2 cellular contexts compared by ENCODE assay signal in the genomic region with DNA sequence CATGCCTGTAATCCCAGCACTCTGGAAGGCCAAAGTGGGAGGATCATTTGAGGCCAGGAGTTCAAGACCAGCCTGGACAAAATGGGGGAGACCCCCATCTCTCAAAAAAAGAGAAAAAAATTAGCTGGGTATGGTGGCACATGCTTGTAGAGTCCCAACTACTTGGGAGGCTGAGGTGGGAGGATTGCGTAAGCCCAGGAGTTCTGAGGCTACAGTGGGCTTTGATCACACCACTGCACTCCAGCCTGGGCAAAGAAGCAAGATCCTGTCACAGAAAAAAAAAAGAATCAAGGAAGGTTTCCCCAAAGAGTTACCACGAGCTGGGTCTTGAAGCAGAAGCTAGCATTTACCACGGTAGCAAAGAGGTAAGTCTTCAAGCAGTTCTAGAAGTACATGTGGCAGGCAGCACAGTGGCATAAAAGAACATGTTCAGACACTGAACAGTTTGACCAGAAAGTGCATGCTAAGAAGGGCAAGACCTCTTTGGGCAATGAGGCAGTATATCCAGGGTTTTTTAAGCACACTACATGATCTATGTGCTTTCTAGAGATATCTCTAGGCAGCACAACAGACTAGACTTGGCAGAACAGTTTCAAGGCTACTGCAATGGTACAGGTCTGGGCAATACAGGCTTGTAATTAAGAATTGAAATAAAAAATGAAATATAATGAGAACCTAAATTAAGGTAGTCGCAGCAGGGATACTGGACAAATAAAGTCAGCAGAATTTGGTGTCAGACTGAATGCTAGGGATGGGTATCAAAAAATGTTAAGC.
TF ChIP-seq lines count a peak whose summit lies in the region.

No MANE protein-coding gene starts in this region.

TF ChIP-seq in Ishikawa, 13 proteins besides CTCF, POLR2A, EP300 and RAD21:
- TF ChIP-seq, protein P1, sequence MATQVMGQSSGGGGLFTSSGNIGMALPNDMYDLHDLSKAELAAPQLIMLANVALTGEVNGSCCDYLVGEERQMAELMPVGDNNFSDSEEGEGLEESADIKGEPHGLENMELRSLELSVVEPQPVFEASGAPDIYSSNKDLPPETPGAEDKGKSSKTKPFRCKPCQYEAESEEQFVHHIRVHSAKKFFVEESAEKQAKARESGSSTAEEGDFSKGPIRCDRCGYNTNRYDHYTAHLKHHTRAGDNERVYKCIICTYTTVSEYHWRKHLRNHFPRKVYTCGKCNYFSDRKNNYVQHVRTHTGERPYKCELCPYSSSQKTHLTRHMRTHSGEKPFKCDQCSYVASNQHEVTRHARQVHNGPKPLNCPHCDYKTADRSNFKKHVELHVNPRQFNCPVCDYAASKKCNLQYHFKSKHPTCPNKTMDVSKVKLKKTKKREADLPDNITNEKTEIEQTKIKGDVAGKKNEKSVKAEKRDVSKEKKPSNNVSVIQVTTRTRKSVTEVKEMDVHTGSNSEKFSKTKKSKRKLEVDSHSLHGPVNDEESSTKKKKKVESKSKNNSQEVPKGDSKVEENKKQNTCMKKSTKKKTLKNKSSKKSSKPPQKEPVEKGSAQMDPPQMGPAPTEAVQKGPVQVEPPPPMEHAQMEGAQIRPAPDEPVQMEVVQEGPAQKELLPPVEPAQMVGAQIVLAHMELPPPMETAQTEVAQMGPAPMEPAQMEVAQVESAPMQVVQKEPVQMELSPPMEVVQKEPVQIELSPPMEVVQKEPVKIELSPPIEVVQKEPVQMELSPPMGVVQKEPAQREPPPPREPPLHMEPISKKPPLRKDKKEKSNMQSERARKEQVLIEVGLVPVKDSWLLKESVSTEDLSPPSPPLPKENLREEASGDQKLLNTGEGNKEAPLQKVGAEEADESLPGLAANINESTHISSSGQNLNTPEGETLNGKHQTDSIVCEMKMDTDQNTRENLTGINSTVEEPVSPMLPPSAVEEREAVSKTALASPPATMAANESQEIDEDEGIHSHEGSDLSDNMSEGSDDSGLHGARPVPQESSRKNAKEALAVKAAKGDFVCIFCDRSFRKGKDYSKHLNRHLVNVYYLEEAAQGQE (IDR thresholded peaks at IDR 0.05; ENCODE audit: low read depth): no peak
- peak; percentile 62; the same call in 1 of the 2 replicates for TF ChIP-seq CEBPB (IDR thresholded peaks at IDR 0.05)

TF ChIP-seq in K562, 482 proteins besides CTCF, POLR2A, EP300 and RAD21:
- TF ChIP-seq ZNF707 (CRISPR knock-in tag; conservative IDR thresholded peaks at IDR 0.05): no peak
- no peak for TF ChIP-seq KDM5B (IDR thresholded peaks at IDR 0.05; ENCODE audit: insufficient replicate concordance, low read depth, low read length)
- peak; percentile 80 for TF ChIP-seq CEBPB (tag; IDR thresholded peaks at IDR 0.05)
- TF ChIP-seq CEBPG (CRISPR knock-in tag; IDR thresholded peaks at IDR 0.05): no peak; the same call in 1 of the 2 replicates
- TF ChIP-seq CEBPG (tag; conservative IDR thresholded peaks at IDR 0.05 in 1 of 2, IDR thresholded peaks at IDR 0.05 in 1 of 2): peak in 1 of 2 experiments; percentile 40; a peak in 1 of 4 replicates
TF ChIP-seq in K562: peak in this region for 2.
